ENCODE assay signal across 23 cellular contexts in the genomic region with DNA sequence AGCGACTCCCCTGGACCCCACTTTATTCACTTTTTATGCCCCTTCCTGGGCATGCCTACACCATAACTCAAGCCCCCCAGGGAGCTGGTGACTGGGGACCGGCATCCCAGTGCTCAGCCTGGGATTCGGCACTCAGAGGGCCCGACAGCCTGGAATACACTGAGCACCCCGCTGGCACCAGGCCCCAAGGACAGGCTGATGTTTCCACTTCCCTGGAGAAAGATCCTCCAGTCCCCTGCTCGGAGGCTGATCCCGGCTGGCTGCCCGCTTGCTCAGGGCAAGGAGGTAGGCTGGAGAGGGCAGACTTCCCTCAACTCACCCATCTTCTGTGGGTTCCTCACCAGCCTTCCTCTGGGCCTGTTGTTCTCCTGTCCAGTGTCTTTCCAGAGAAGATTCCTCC.
"Had no signal": no experiment of that assay in that cellular context is flagged by ENCODE, and none has a peak within 500 bp of the region (broad histone marks: within the 10 kb centered on the region; RNA-seq: fewer than 3 reads in every experiment).

No MANE protein-coding gene starts in this region.

- H3K27me3 ChIP-seq: brain microvascular endothelial cell, foreskin keratinocyte, transverse colon, vagina had no signal

- DNase-seq: activated CD4-positive, alpha-beta T cell treated with anti-CD3 and anti-CD28 coated beads, Interleukin-2, amount 10 ng/mL, durations not matched to agents 7 days and 5 days; activated CD8-positive, alpha-beta memory T cell treated with anti-CD3 and anti-CD28 coated beads, Interleukin-2, amount 50 U/mL, for 4 hours; activated effector memory CD4-positive, alpha-beta T cell treated with Interleukin-2 at 50 U/mL for 16 hours; activated naive CD4-positive, alpha-beta T cell treated with anti-CD3 and anti-CD28 coated beads, Interleukin-2, amount 10 ng/mL, durations not matched to agents 7 days and 5 days; activated naive CD8-positive, alpha-beta T cell treated with anti-CD3 and anti-CD28 coated beads, Interleukin-2, amount 50 U/mL, for 24 hours; activated T-cell treated with anti-CD3 and anti-CD28 coated beads, Interleukin-2, amount 50 U/mL, for 4 hours; brain microvascular endothelial cell; central memory CD4-positive, alpha-beta T cell; endodermal cell; foreskin keratinocyte; hippocampal formation; lower lobe of right lung; nephron progenitor cell; psoas muscle; right cardiac atrium; stimulated activated CD4-positive, alpha-beta T cell treated with anti-CD3 and anti-CD28 coated beads, Interleukin-2, amount 100 ng/mL, for 24 hours; transverse colon had no signal

- ATAC-seq: activated CD4-positive, CD25-positive, alpha-beta regulatory T cell treated with anti-CD3 and anti-CD28 coated beads, Interleukin-2, amount 50 U/mL, for 24 hours; activated naive CD8-positive, alpha-beta T cell treated with anti-CD3 and anti-CD28 coated beads, Interleukin-2, amount 50 U/mL, for 24 hours; activated T-cell treated with anti-CD3 and anti-CD28 coated beads, Interleukin-2, amount 50 U/mL, for 4 hours; foreskin keratinocyte; left colon; lower lobe of right lung; right cardiac atrium had no signal

- H3K36me3 ChIP-seq: brain microvascular endothelial cell, transverse colon, vagina had no signal

- H3K4me3 ChIP-seq: lower lobe of right lung, psoas muscle, transverse colon, vagina had no signal

- H3K4me3 Mint-ChIP-seq: activated CD4-positive, alpha-beta T cell treated with anti-CD3 and anti-CD28 coated beads, Interleukin-2, amount 10 ng/mL, durations not matched to agents 7 days and 5 days; activated naive CD4-positive, alpha-beta T cell treated with anti-CD3 and anti-CD28 coated beads, Interleukin-2, amount 10 ng/mL, durations not matched to agents 7 days and 5 days; activated naive CD8-positive, alpha-beta T cell treated with anti-CD3 and anti-CD28 coated beads, Interleukin-2, amount 50 U/mL, for 24 hours; activated T-cell treated with anti-CD3 and anti-CD28 coated beads, Interleukin-2, amount 50 U/mL, for 4 hours; endodermal cell; mesothelial cell of epicardium; nephron progenitor cell; stimulated activated naive CD8-positive, alpha-beta T cell treated with anti-CD3 and anti-CD28 coated beads, Interleukin-15, Interleukin-2, amounts not matched to agents 100 ng/mL and 50 ng/mL, for 24 hours had no signal

- H3K9me3 ChIP-seq: lower lobe of right lung, psoas muscle, transverse colon, vagina had no signal

- H3K9me3 Mint-ChIP-seq: activated CD4-positive, alpha-beta T cell treated with anti-CD3 and anti-CD28 coated beads, Interleukin-2, amount 10 ng/mL, durations not matched to agents 7 days and 5 days; activated naive CD4-positive, alpha-beta T cell treated with anti-CD3 and anti-CD28 coated beads, Interleukin-2, amount 10 ng/mL, durations not matched to agents 7 days and 5 days; activated naive CD8-positive, alpha-beta T cell treated with anti-CD3 and anti-CD28 coated beads, Interleukin-2, amount 50 U/mL, for 24 hours; activated T-cell treated with anti-CD3 and anti-CD28 coated beads, Interleukin-2, amount 50 U/mL, for 4 hours; endodermal cell; stimulated activated naive CD8-positive, alpha-beta T cell treated with anti-CD3 and anti-CD28 coated beads, Interleukin-15, Interleukin-2, amounts not matched to agents 100 ng/mL and 50 ng/mL, for 24 hours had no signal

- H3K27me3 Mint-ChIP-seq: activated CD4-positive, alpha-beta T cell treated with anti-CD3 and anti-CD28 coated beads, Interleukin-2, amount 10 ng/mL, durations not matched to agents 7 days and 5 days; activated naive CD4-positive, alpha-beta T cell treated with anti-CD3 and anti-CD28 coated beads, Interleukin-2, amount 10 ng/mL, durations not matched to agents 7 days and 5 days; activated naive CD8-positive, alpha-beta T cell treated with anti-CD3 and anti-CD28 coated beads, Interleukin-2, amount 50 U/mL, for 24 hours; stimulated activated naive CD8-positive, alpha-beta T cell treated with anti-CD3 and anti-CD28 coated beads, Interleukin-15, Interleukin-2, amounts not matched to agents 100 ng/mL and 50 ng/mL, for 24 hours had no signal

- H3K27ac Mint-ChIP-seq: activated CD4-positive, alpha-beta T cell treated with anti-CD3 and anti-CD28 coated beads, Interleukin-2, amount 10 ng/mL, durations not matched to agents 7 days and 5 days; activated naive CD4-positive, alpha-beta T cell treated with anti-CD3 and anti-CD28 coated beads, Interleukin-2, amount 10 ng/mL, durations not matched to agents 7 days and 5 days; activated naive CD8-positive, alpha-beta T cell treated with anti-CD3 and anti-CD28 coated beads, Interleukin-2, amount 50 U/mL, for 24 hours; endodermal cell; mesothelial cell of epicardium; nephron progenitor cell; stimulated activated naive CD8-positive, alpha-beta T cell treated with anti-CD3 and anti-CD28 coated beads, Interleukin-15, Interleukin-2, amounts not matched to agents 100 ng/mL and 50 ng/mL, for 24 hours had no signal

- H3K27ac ChIP-seq: brain microvascular endothelial cell, epithelial cell of prostate, foreskin keratinocyte, lower lobe of right lung, psoas muscle, vagina had no signal
